Comparison of ENCODE assay signal across 13 cellular contexts in the genomic region with DNA sequence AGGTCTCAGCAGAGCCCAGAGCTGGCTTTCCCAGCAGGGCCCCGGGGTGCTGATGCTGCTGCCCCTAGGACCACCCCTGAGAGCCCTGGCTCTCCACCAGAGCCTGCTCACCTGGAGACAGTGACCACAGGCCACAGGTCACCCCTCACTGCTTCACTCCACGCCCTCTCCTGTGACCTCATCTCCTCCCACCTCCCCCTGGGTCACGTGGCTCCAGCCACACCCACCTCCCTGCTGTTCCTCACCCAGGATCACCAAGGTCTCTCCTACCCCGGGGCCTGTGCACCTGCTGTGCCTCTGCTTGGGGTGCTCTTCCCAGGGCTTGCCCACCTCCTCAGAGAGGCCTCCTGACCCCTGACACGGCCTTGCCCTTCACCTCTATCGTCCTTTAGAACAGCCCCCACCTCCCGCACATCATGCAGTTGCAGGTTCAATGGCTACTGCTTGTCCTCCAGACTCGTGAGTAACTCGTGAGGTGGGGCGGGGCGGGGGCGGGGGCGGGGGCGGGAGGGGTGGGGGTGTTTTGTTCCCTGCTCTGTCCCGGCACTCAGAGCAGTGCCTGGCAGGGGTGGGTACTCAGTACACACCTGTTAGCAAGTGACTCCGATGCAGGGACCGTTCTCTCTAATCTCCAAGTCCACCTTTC.
DNase-seq lines count a peak whose midpoint lies in the region; ATAC-seq and TF ChIP-seq lines count a peak whose summit lies in the region.
"Had no signal": no experiment of that assay in that cellular context is flagged by ENCODE, and none has a peak within 500 bp of the region (broad histone marks: within the 10 kb centered on the region; RNA-seq: fewer than 3 reads in every experiment).

No MANE protein-coding gene starts in this region.

- DNase-seq in memory B cell (ENCODE audit: low spot score in 2 of 2) (peak; percentile 81 to 86), DMS79 (lab: John Stamatoyannopoulos, UW) (no peak), kidney glomerular epithelial cell (lab: John Stamatoyannopoulos, UW) (no peak), Karpas-422 (no peak), uterus (no peak)
- DNase-seq: activated CD8-positive, alpha-beta T cell treated with anti-CD3 and anti-CD28 coated beads for 36 hours; aorta; HFFc6; left cardiac atrium; NCI-H1105 treated with DMSO at 0.1 percent for 48 hours had no signal

- peaks cover 2% of the 10 kb centered on the region for H3K9me3 Mint-ChIP-seq in memory B cell
- H3K9me3 Mint-ChIP-seq: activated CD8-positive, alpha-beta T cell treated with anti-CD3 and anti-CD28 coated beads for 36 hours had no signal

- H3K27me3 Mint-ChIP-seq in memory B cell = no peaks in the 10 kb centered on the region

- H4K20me1 ChIP-seq in Karpas-422 (ENCODE audit: insufficient read depth, low read depth, low read length) = no peaks in the 10 kb centered on the region

- H3K9me3 ChIP-seq in Karpas-422 (ENCODE audit: low read length) = no peaks in the 10 kb centered on the region
- H3K9me3 ChIP-seq in uterus = no peaks in the 10 kb centered on the region

- ATAC-seq in GM18505 (IDR thresholded peaks at IDR 0.05; ENCODE audit: unreplicated experiment) (peak; percentile 74), GM21576 (IDR thresholded peaks at IDR 0.05; ENCODE audit: unreplicated experiment) (peak; percentile 74), HG03439 (IDR thresholded peaks at IDR 0.05; ENCODE audit: unreplicated experiment) (peak; percentile 65), memory B cell (ENCODE audit: low read depth) (peak; percentile 81)
- ATAC-seq: activated CD8-positive, alpha-beta T cell treated with anti-CD3 and anti-CD28 coated beads for 36 hours; left cardiac atrium had no signal

- no peak overlapping the region for H3K4me2 ChIP-seq in Karpas-422 (ENCODE audit: low read depth, low read length, poor library complexity, severe bottlenecking)

- no peaks in the 10 kb centered on the region for H3K79me2 ChIP-seq in Karpas-422 (ENCODE audit: low read length)

- TF ChIP-seq POLR2A in GM18505 (IDR thresholded peaks at IDR 0.05; ENCODE audit: borderline replicate concordance, extremely low read depth, insufficient read depth, insufficient read length) (peak; percentile 32), uterus (IDR thresholded peaks at IDR 0.05) (no peak)

- no peak overlapping the region; the same call in 1 of the 2 replicates for H2AFZ ChIP-seq in Karpas-422 (ENCODE audit: low read length)

- H3K36me3 Mint-ChIP-seq in memory B cell = peaks cover 16% of the 10 kb centered on the region

- H3K27ac Mint-ChIP-seq in memory B cell = peak overlapping the region; percentile 97
- H3K27ac Mint-ChIP-seq: activated CD8-positive, alpha-beta T cell treated with anti-CD3 and anti-CD28 coated beads for 36 hours; HFFc6 had no signal

- peaks cover 31% of the 10 kb centered on the region for H3K4me1 Mint-ChIP-seq in memory B cell

- H3K36me3 ChIP-seq in Karpas-422 (ENCODE audit: insufficient read depth, low read length) (no peaks in the 10 kb centered on the region), uterus (no peaks in the 10 kb centered on the region)

- H3K4me3 ChIP-seq in Karpas-422 (ENCODE audit: low read length) (no peak overlapping the region), uterus (no peak overlapping the region)

- H3K9ac ChIP-seq in Karpas-422 (ENCODE audit: low read length) = no peak overlapping the region

- H3K27ac ChIP-seq in Karpas-422 (ENCODE audit: low read length) (no peak overlapping the region), uterus (no peak overlapping the region)

- no peaks in the 10 kb centered on the region for H3K4me1 ChIP-seq in Karpas-422 (ENCODE audit: low read length)
- no peaks in the 10 kb centered on the region for H3K4me1 ChIP-seq in uterus

- intact Hi-C loops in uterus (cut with DNase I; ENCODE audit: low total_unique reads) = no loop called here

- H3K4me3 Mint-ChIP-seq in memory B cell = peak overlapping the region; percentile 82
- H3K4me3 Mint-ChIP-seq: activated CD8-positive, alpha-beta T cell treated with anti-CD3 and anti-CD28 coated beads for 36 hours; HFFc6 had no signal

- no peaks in the 10 kb centered on the region; the same call in 1 of the 2 replicates for H3K27me3 ChIP-seq in Karpas-422 (ENCODE audit: low read length)
- H3K27me3 ChIP-seq in uterus = no peaks in the 10 kb centered on the region

- no peak for TF ChIP-seq CTCF in uterus (IDR thresholded peaks at IDR 0.05)

- no peaks in the 10 kb centered on the region for H3K9me2 ChIP-seq in Karpas-422 (replicated peaks; ENCODE audit: insufficient read depth, low read length)

Comparison
In these comparisons a context has a peak if more than half of its experiments do, and no peak if none do; other contexts are left out.
1. DNase-seq: peak in memory B cell (2 of 2); none in DMS79 (single experiment), kidney glomerular epithelial cell (single experiment), Karpas-422 (single experiment) and uterus (0 of 2).
2. Peak in every context shown above with its lines, with median percentiles within 50 percentile points of each other: ATAC-seq.